Comparison of ENCODE assay signal across 19 cellular contexts in the genomic region with DNA sequence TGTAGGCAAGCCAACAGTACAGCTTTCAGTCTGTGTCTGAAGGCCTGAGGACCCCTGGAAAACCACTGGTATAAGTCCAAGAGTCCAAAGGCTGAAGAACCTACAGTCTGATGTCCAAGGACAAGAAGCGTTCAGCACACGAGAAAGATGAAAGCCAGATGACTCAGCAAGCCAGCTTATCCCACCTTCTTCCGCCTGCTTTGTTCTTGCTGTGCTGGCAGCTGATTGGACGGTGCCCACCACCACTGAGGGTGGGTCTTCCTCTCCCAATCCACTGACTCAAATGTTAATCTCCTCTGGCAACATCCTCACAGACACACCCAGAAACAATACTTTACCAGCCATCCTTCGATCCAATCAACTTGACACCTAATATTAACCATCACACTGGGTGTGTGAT. TPM values are rescaled to one million over a fixed set of nuclear protein-coding genes. Genes with fewer than 3 reads are reported as not detected.
A peak's percentile ranks its signal among the peaks of the same experiment; 100 is the strongest.
DNase-seq lines count a peak whose midpoint lies in the region; ATAC-seq and TF ChIP-seq lines count a peak whose summit lies in the region.
"Had no signal": no experiment of that assay in that cellular context is flagged by ENCODE, and none has a peak within 500 bp of the region (broad histone marks: within the 10 kb centered on the region; RNA-seq: fewer than 3 reads in every experiment).

No MANE protein-coding gene starts in this region.

- no peak overlapping the region for H2BK120ac ChIP-seq in neuronal stem cell (ENCODE audit: low read depth, low read length)

- ATAC-seq in GM18873 (IDR thresholded peaks at IDR 0.05; ENCODE audit: low FRiP score, unreplicated experiment), result no peak
- ATAC-seq: HCT116, SK-N-SH treated with all-trans-retinoic acid at 6 μM for 48 hours had no signal

- in situ Hi-C loops in GM13977 (cut with MboI; ENCODE audit: low pct_unique_long_range_greater_than_20kb, low sequenced_read_pairs, unreplicated experiment), result no loop called here

- CTCF ChIA-PET in CD8-positive, alpha-beta memory T cell (lab: Charles Lee), result no interaction called here

- H4K91ac ChIP-seq in neuronal stem cell (ENCODE audit: low read depth, low read length, poor library complexity), result no peak overlapping the region

- H3K27me3 ChIP-seq in neuronal stem cell (ENCODE audit: control insufficient read depth in 3 of 3, insufficient read depth in 3 of 3, low read depth in 1 of 3, low read length in 3 of 3), result no peaks in the 10 kb centered on the region
- H3K27me3 ChIP-seq in CD8-positive, alpha-beta memory T cell (ENCODE audit: insufficient read depth, low read length, poor library complexity, severe bottlenecking), result no peaks in the 10 kb centered on the region
- H3K27me3 ChIP-seq: BE2C had no signal

- no peaks in the 10 kb centered on the region for H3K79me1 ChIP-seq in neuronal stem cell (ENCODE audit: low read depth, low read length)

- H2BK5ac ChIP-seq in neuronal stem cell (ENCODE audit: low read length), result no peak overlapping the region

- no peak overlapping the region for H3K14ac ChIP-seq in neuronal stem cell (ENCODE audit: low read length)

- peaks cover 4 to 20% of the 10 kb centered on the region in 2 donors for H3K4me1 ChIP-seq in neuronal stem cell (ENCODE audit: control insufficient read depth in 2 of 2, insufficient read depth in 1 of 2, low read depth in 1 of 2, low read length in 2 of 2)
- H3K4me1 ChIP-seq in CD8-positive, alpha-beta memory T cell (ENCODE audit: insufficient read depth, low read length), result no peaks in the 10 kb centered on the region
- H3K4me1 ChIP-seq: Caco-2 had no signal

- H3K36me3 Mint-ChIP-seq in CD8-positive, alpha-beta memory T cell, result no peaks in the 10 kb centered on the region
- H3K36me3 Mint-ChIP-seq: CD4-positive, CD25-positive, alpha-beta regulatory T cell had no signal

- no peak for TF ChIP-seq CTCF in fibroblast of mammary gland (conservative IDR thresholded peaks at IDR 0.05; ENCODE audit: control insufficient read depth, insufficient read depth, low read depth, low read length)
- TF ChIP-seq CTCF in GM13977 (IDR thresholded peaks at IDR 0.05; ENCODE audit: extremely low read depth, insufficient read depth, missing control alignments), result no peak

- no peak overlapping the region for H3K23ac ChIP-seq in neuronal stem cell (ENCODE audit: low read depth, low read length, poor library complexity)

- no peak overlapping the region for H3K18ac ChIP-seq in neuronal stem cell (ENCODE audit: low read length)

- H3K4me1 Mint-ChIP-seq in CD8-positive, alpha-beta memory T cell, result no peaks in the 10 kb centered on the region
- H3K4me1 Mint-ChIP-seq: CD4-positive, CD25-positive, alpha-beta regulatory T cell had no signal

- POLR2A ChIA-PET in CD8-positive, alpha-beta memory T cell (lab: Charles Lee), result no interaction called here

- no peak overlapping the region for H3K9ac ChIP-seq in neuronal stem cell (ENCODE audit: low read depth, low read length, poor library complexity)

- no peak overlapping the region for H2BK12ac ChIP-seq in neuronal stem cell (ENCODE audit: low read length)

- no peak overlapping the region for H2AK5ac ChIP-seq in neuronal stem cell (ENCODE audit: low read depth, low read length)

- H2BK15ac ChIP-seq in neuronal stem cell (ENCODE audit: low read length), result no peak overlapping the region

- H3K27ac ChIP-seq in neuronal stem cell (replicated peaks; ENCODE audit: low read length), result no peak overlapping the region
- H3K27ac ChIP-seq in CD8-positive, alpha-beta memory T cell (ENCODE audit: low read depth, low read length), result no peak overlapping the region

- peak; percentile 28 for DNase-seq in HT1080 (ENCODE audit: low read depth)
- DNase-seq in OCI-M1 (lab: John Stamatoyannopoulos, UW), result peak; percentile 2
- DNase-seq in fibroblast of mammary gland (ENCODE audit: low read depth), result peak; percentile 38
- DNase-seq in neuronal stem cell (ENCODE audit: low spot score), result no peak
- no peak for DNase-seq in CD8-positive, alpha-beta memory T cell
- DNase-seq in GM13977 (ENCODE audit: low spot score), result no peak
- no peak for DNase-seq in NCI-H187 (lab: John Stamatoyannopoulos, UW)
- DNase-seq: BE2C; Caco-2; CD4-positive, CD25-positive, alpha-beta regulatory T cell; GF-D8; NCI-H1092; NCI-H1436 treated with DMSO at 0.1 percent for 48 hours; NCI-H2081; NCI-H2171 treated with DMSO at 0.1 percent for 48 hours; SHP77 had no signal

- H2AFZ ChIP-seq in neuronal stem cell (ENCODE audit: low read length), result peak overlapping the region; percentile 47

- no peaks in the 10 kb centered on the region for H3K36me3 ChIP-seq in neuronal stem cell (replicated peaks in 1 of 2; ENCODE audit: control insufficient read depth in 2 of 2, insufficient read depth in 2 of 2, low read length in 2 of 2)
- H3K36me3 ChIP-seq in CD8-positive, alpha-beta memory T cell (ENCODE audit: insufficient read depth, low read length), result no peaks in the 10 kb centered on the region
- H3K36me3 ChIP-seq: BE2C had no signal

- peaks cover 0 to 11% (median 5%) of the 10 kb centered on the region in 5 donors for H3K9me3 Mint-ChIP-seq in CD8-positive, alpha-beta memory T cell

- no CpG with 5 or more reads among the region's 5 CpGs for WGBS in neuronal stem cell (ENCODE audit: extremely low coverage in 2 of 2, insufficient read length in 2 of 2, insufficient replicate concordance in 1 of 2), 2 donors

- H3K9me3 ChIP-seq in neuronal stem cell (replicated peaks in 1 of 2; ENCODE audit: control insufficient read depth in 2 of 2, insufficient read depth in 1 of 2, low read depth in 1 of 2, low read length in 2 of 2), result no peaks in the 10 kb centered on the region
- no peaks in the 10 kb centered on the region for H3K9me3 ChIP-seq in CD8-positive, alpha-beta memory T cell (ENCODE audit: low read length)
- H3K9me3 ChIP-seq: BE2C, Caco-2 had no signal

- H3K27me3 Mint-ChIP-seq in CD8-positive, alpha-beta memory T cell, result no peaks in the 10 kb centered on the region
- H3K27me3 Mint-ChIP-seq: CD4-positive, CD25-positive, alpha-beta regulatory T cell had no signal

- H4K8ac ChIP-seq in neuronal stem cell (ENCODE audit: low read depth, low read length), result no peak overlapping the region

- H3K4me3 Mint-ChIP-seq in CD8-positive, alpha-beta memory T cell, result no peak overlapping the region
- H3K4me3 Mint-ChIP-seq: CD4-positive, CD25-positive, alpha-beta regulatory T cell had no signal

- H3K4ac ChIP-seq in neuronal stem cell (ENCODE audit: low read length), result no peak overlapping the region

- H3K4me3 ChIP-seq in fibroblast of mammary gland (ENCODE audit: control insufficient read depth, low read depth, low read length) (no peak overlapping the region), neuronal stem cell (ENCODE audit: low read length in 2 of 2) (no peak overlapping the region)
- H3K4me3 ChIP-seq in CD8-positive, alpha-beta memory T cell (ENCODE audit: low read length), result no peak overlapping the region

- no peak overlapping the region for H3K27ac Mint-ChIP-seq in CD8-positive, alpha-beta memory T cell
- H3K27ac Mint-ChIP-seq: CD4-positive, CD25-positive, alpha-beta regulatory T cell had no signal

- no peak overlapping the region for H3K4me2 ChIP-seq in neuronal stem cell (ENCODE audit: insufficient read depth, low read length, poor library complexity, severe bottlenecking)

RNA-seq across cellular contexts. Expression of gene PDZRN3, which starts 59.0 kb away (rescaled TPM):
- total RNA-seq in HT1080 (2014; rRNA removed; shearing (Covaris generic)), result 0.33 and 0.55 TPM in 2 replicates
- 2.9 and 3.0 TPM in 2 replicates for polyA plus RNA-seq in HT1080 (2015; cell fraction: cytosol; rRNA removed)
- polyA plus RNA-seq in HT1080 (2015; cell fraction: nucleus; rRNA removed), result 2.3 and 4.0 TPM in 2 replicates
- polyA plus RNA-seq in neuronal stem cell (2013, experiment 1 of 2), result 2.1 TPM
- polyA plus RNA-seq in neuronal stem cell (2013, experiment 2 of 2), result 1.8 TPM
- total RNA-seq in CD8-positive, alpha-beta memory T cell, result not detected
- polyA plus RNA-seq in CD8-positive, alpha-beta memory T cell, result not detected
- total RNA-seq: CD4-positive, CD25-positive, alpha-beta regulatory T cell had no signal
- polyA plus RNA-seq: CD4-positive, CD25-positive, alpha-beta regulatory T cell had no signal

Comparison
In these comparisons a context has a peak if more than half of its experiments do, and no peak if none do; other contexts are left out.
1. DNase-seq: peak in HT1080 (single experiment), OCI-M1 (single experiment) and fibroblast of mammary gland (single experiment); none in neuronal stem cell (single experiment), CD8-positive, alpha-beta memory T cell (0 of 5), GM13977 (single experiment) and NCI-H187 (0 of 2).